ENCODE assay signal across 18 cellular contexts in the genomic region with DNA sequence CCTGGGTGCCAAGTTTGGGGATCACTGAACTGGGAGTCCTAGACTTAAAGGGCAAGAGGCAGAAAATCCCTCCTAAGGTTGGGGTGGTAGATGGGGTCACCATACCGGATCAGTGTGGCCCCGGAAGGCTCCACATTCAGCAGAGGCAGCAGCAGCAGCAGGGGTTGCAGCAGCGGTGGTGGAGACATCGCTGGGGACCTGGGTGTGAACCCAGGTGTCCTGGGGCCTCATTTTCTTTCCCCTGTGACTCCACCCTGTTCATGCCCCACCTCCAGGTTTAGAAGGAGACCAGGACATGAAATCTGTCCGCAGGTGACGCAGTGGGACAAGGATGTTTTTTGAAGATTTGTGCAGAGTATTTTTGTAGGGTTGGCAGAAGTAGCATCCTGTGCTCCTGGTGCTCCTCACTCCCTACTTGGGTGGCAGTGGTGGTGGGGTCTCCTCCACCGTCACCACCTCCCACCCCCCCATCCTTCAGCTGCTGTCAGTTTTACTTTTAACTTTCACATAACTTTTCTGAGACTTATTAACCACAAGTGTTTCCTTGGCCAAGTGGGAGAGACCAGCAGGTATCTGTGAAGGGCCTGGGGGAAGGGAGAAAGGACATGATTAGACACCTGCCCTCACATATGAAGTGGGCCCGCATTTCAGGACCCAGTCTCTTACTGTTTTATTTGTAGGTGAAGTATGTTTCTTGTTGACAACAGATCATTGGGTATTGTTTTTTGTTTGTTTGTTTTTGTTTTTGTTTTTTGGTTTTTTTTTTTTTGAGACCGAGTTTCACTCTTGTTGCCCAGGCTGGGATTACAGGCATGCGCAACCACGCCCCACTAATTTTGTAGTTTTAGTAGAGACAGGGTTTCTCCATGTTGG. TPM values are rescaled to one million over a fixed set of nuclear protein-coding genes. Genes with fewer than 3 reads are reported as not detected.
DNase-seq lines count a peak whose midpoint lies in the region; ATAC-seq, FAIRE-seq and TF ChIP-seq lines count a peak whose summit lies in the region.
"Had no signal": no experiment of that assay in that cellular context is flagged by ENCODE, and none has a peak within 500 bp of the region (broad histone marks: within the 10 kb centered on the region; RNA-seq: fewer than 3 reads in every experiment).

A gene (minus strand): TSS at position 206 of the 873 bp plus-strand sequence. CDS start 18 bp downstream, at position 188.

- H2AFZ ChIP-seq in OCI-LY3 (ENCODE audit: low read depth, low read length), result 0 out of 2 replicates have a peak within 1 kb of the TSS, but pooled peaks have one; percentile 29

- H3K27me3 ChIP-seq in OCI-LY3 (ENCODE audit: low read depth, low read length), result no peaks in the 10 kb centered on the region
- H3K27me3 ChIP-seq: breast epithelium, suprapubic skin had no signal

- peak within 1 kb of the TSS; percentile 5 for H3K4me3 Mint-ChIP-seq in activated naive CD4-positive, alpha-beta T cell treated with anti-CD3 and anti-CD28 coated beads, Interleukin-2, amount 10 ng/mL, durations not matched to agents 7 days and 5 days
- H3K4me3 Mint-ChIP-seq in immature natural killer cell, result peak within 1 kb of the TSS in 4 of 5 donors; percentile 64 to 78 (median 70)
- peak within 1 kb of the TSS; percentile 76 to 82 for H3K4me3 Mint-ChIP-seq in stimulated activated naive CD8-positive, alpha-beta T cell treated with anti-CD3 and anti-CD28 coated beads, Interleukin-15, amount 100 ng/mL, for 72 hours

- H3K9me3 ChIP-seq in OCI-LY3 (ENCODE audit: insufficient read depth, low read length), result no peaks in the 10 kb centered on the region
- H3K9me3 ChIP-seq: breast epithelium, suprapubic skin had no signal

- peak within 1 kb of the TSS; percentile 60 for H3K4me2 ChIP-seq in OCI-LY3 (ENCODE audit: low read length)

- ATAC-seq in stimulated activated naive CD8-positive, alpha-beta T cell treated with anti-CD3 and anti-CD28 coated beads, Interleukin-15, amount 100 ng/mL, for 72 hours, result peak; percentile 6
- ATAC-seq in HG03097 (IDR thresholded peaks at IDR 0.05; ENCODE audit: low FRiP score, unreplicated experiment), result no peak
- ATAC-seq: HCT116 had no signal

- peaks cover under 1% of the 10 kb centered on the region for H3K36me3 ChIP-seq in OCI-LY3 (replicated peaks; ENCODE audit: low read depth, low read length)
- H3K36me3 ChIP-seq: breast epithelium, suprapubic skin, WERI-Rb-1 had no signal

- H3K27ac ChIP-seq in OCI-LY3 (ENCODE audit: low read length), result peak within 1 kb of the TSS; percentile 14; the same call in 1 of the 2 replicates
- H3K27ac ChIP-seq: breast epithelium, suprapubic skin, WERI-Rb-1 had no signal

- H3K79me2 ChIP-seq in OCI-LY3 (ENCODE audit: low read length), result no peaks in the 10 kb centered on the region; the same call in 1 of the 2 replicates

- H3K4me1 ChIP-seq in OCI-LY3 (ENCODE audit: low read length), result peaks cover 45% of the 10 kb centered on the region
- H3K4me1 ChIP-seq: breast epithelium had no signal

- no peaks in the 10 kb centered on the region for H4K20me1 ChIP-seq in OCI-LY3 (ENCODE audit: insufficient read depth, low read length)

- no peak for FAIRE-seq in urothelium cell line (lab: Jason Lieb, UNC)

- no peak for TF ChIP-seq CTCF in OCI-LY3 (IDR thresholded peaks at IDR 0.05; ENCODE audit: low read depth, low read length)

- H3K27me3 Mint-ChIP-seq in activated naive CD4-positive, alpha-beta T cell treated with anti-CD3 and anti-CD28 coated beads, Interleukin-2, amount 10 ng/mL, durations not matched to agents 7 days and 5 days, result no peaks in the 10 kb centered on the region
- peaks cover 2 to 9% (median 7%) of the 10 kb centered on the region in 3 donors for H3K27me3 Mint-ChIP-seq in immature natural killer cell (ENCODE audit: low read depth in 3 of 3)
- H3K27me3 Mint-ChIP-seq in stimulated activated naive CD8-positive, alpha-beta T cell treated with anti-CD3 and anti-CD28 coated beads, Interleukin-15, amount 100 ng/mL, for 72 hours, result no peaks in the 10 kb centered on the region

- peaks cover 5% of the 10 kb centered on the region for H3K36me3 Mint-ChIP-seq in activated naive CD4-positive, alpha-beta T cell treated with anti-CD3 and anti-CD28 coated beads, Interleukin-2, amount 10 ng/mL, durations not matched to agents 7 days and 5 days
- H3K36me3 Mint-ChIP-seq in immature natural killer cell, result no peaks in the 10 kb centered on the region

- no peaks in the 10 kb centered on the region for H3K9me3 Mint-ChIP-seq in activated naive CD4-positive, alpha-beta T cell treated with anti-CD3 and anti-CD28 coated beads, Interleukin-2, amount 10 ng/mL, durations not matched to agents 7 days and 5 days
- peaks cover 0 to 2% (median 0%) of the 10 kb centered on the region in 6 donors for H3K9me3 Mint-ChIP-seq in immature natural killer cell
- H3K9me3 Mint-ChIP-seq in stimulated activated naive CD8-positive, alpha-beta T cell treated with anti-CD3 and anti-CD28 coated beads, Interleukin-15, amount 100 ng/mL, for 72 hours, result peaks cover 0 to 6% of the 10 kb centered on the region in 2 donors

- CTCF ChIA-PET in activated naive CD4-positive, alpha-beta T cell treated with anti-CD3 and anti-CD28 coated beads, Interleukin-2, amount 10 ng/mL, durations not matched to agents 7 days and 5 days (lab: Charles Lee), result interaction anchor here (0.6 to 4.2 kb wide), 4 partner anchors 8 to 97 kb away, joined by 3 to 20 read pairs (median 6); no protein-coding TSS in a partner anchor

- peaks cover 73% of the 10 kb centered on the region for H3K4me1 Mint-ChIP-seq in activated naive CD4-positive, alpha-beta T cell treated with anti-CD3 and anti-CD28 coated beads, Interleukin-2, amount 10 ng/mL, durations not matched to agents 7 days and 5 days
- peaks cover 22 to 41% of the 10 kb centered on the region in 2 donors for H3K4me1 Mint-ChIP-seq in immature natural killer cell
- H3K4me1 Mint-ChIP-seq in stimulated activated naive CD8-positive, alpha-beta T cell treated with anti-CD3 and anti-CD28 coated beads, Interleukin-15, amount 100 ng/mL, for 72 hours, result peaks cover 86% of the 10 kb centered on the region

- H3K9ac ChIP-seq in OCI-LY3 (ENCODE audit: low read length), result peak within 1 kb of the TSS; percentile 17; the same call in 1 of the 2 replicates

- H3K27ac Mint-ChIP-seq in activated naive CD4-positive, alpha-beta T cell treated with anti-CD3 and anti-CD28 coated beads, Interleukin-2, amount 10 ng/mL, durations not matched to agents 7 days and 5 days, result peak within 1 kb of the TSS; percentile 85
- peak within 1 kb of the TSS; percentile 71 to 90 (median 82) for H3K27ac Mint-ChIP-seq in immature natural killer cell
- H3K27ac Mint-ChIP-seq in stimulated activated naive CD8-positive, alpha-beta T cell treated with anti-CD3 and anti-CD28 coated beads, Interleukin-15, amount 100 ng/mL, for 72 hours, result peak within 1 kb of the TSS; percentile 38 to 94

- no peak for DNase-seq in activated naive CD4-positive, alpha-beta T cell treated with anti-CD3 and anti-CD28 coated beads, Interleukin-2, amount 10 ng/mL, durations not matched to agents 7 days and 5 days
- no peak for DNase-seq in activated naive CD4-positive, alpha-beta T cell (lab: John Stamatoyannopoulos, UW)
- no peak for DNase-seq in immature natural killer cell
- peak in 1 of 2 donors; percentile 32 for DNase-seq in stimulated activated naive CD8-positive, alpha-beta T cell treated with anti-CD3 and anti-CD28 coated beads, Interleukin-15, amount 100 ng/mL, for 72 hours
- DNase-seq in hippocampal formation (lab: John Stamatoyannopoulos, UW), result no peak
- DNase-seq in urothelium cell line (ENCODE audit: low spot score), result no peak
- DNase-seq: activated effector memory CD4-positive, alpha-beta T cell treated with anti-CD3 and anti-CD28 coated beads, Interleukin-2, amount 50 U/mL, for 16 hours; effector memory CD4-positive, alpha-beta T cell; KG1; mesendoderm; NCI-H1436 treated with DMSO at 0.1 percent for 48 hours; NCI-H446 treated with DMSO at 0.1 percent for 48 hours; WERI-Rb-1 had no signal

- peak within 1 kb of the TSS; percentile 31; the same call in 1 of the 2 replicates for H3K4me3 ChIP-seq in OCI-LY3 (ENCODE audit: low read length)
- H3K4me3 ChIP-seq: breast epithelium, suprapubic skin had no signal

RNA-seq across cellular contexts. Expression of the gene that starts here (rescaled TPM):
- 1 to 10 TPM in 1 of 3 donors, under 1 TPM in 1, not detected in 1; 0.50 to 2.2 TPM for polyA plus RNA-seq in immature natural killer cell

Comparison
In these comparisons a context has a peak if more than half of its experiments do, and no peak if none do; other contexts are left out.
1. H3K4me3 Mint-ChIP-seq: peak in every context shown above with its lines; median percentile 79 in stimulated activated naive CD8-positive, alpha-beta T cell treated with anti-CD3 and anti-CD28 coated beads, Interleukin-15, amount 100 ng/mL, for 72 hours; 70 in immature natural killer cell; 5 in activated naive CD4-positive, alpha-beta T cell treated with anti-CD3 and anti-CD28 coated beads, Interleukin-2, amount 10 ng/mL, durations not matched to agents 7 days and 5 days.